ENCODE assay signal across 21 cellular contexts in the genomic region with DNA sequence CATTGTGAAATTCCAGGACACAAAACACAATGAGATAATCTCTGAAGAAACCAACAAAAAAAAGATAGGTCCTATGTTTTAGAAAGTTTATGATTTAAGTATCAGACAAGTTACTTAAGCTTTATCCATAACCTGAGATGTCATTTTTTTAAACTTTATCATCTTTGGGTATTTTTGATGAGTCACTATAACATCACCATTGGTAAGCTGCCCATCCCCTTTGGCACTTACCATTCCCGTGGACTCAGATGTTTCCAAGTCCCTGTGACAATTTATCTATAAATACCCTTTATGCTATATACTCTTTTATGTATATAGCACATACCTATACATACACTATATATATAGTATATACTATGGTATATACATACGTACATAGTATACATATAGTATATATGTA.
DNase-seq lines count a peak whose midpoint lies in the region; TF ChIP-seq lines count a peak whose summit lies in the region.
"Had no signal": no experiment of that assay in that cellular context is flagged by ENCODE, and none has a peak within 500 bp of the region (broad histone marks: within the 10 kb centered on the region; RNA-seq: fewer than 3 reads in every experiment).

No MANE protein-coding gene starts in this region.

- H3K4me3 ChIP-seq in fibroblast of mammary gland (ENCODE audit: control insufficient read depth, low read depth, low read length), result no peak overlapping the region
- H3K4me3 ChIP-seq: PC-9, SJSA1 had no signal

- TF ChIP-seq CTCF in fibroblast of mammary gland (conservative IDR thresholded peaks at IDR 0.05; ENCODE audit: control insufficient read depth, insufficient read depth, low read depth, low read length), result no peak

- DNase-seq in HPDE6-E6E7 (ENCODE audit: extremely low spot score) (peak; percentile 4), RKO (ENCODE audit: low spot score) (peak; percentile 32), fibroblast of mammary gland (ENCODE audit: low read depth) (peak; percentile 30), NCI-H1105 (lab: John Stamatoyannopoulos, UW) (no peak), GDM1 (lab: John Stamatoyannopoulos, UW) (no peak), SIG-M5 (lab: John Stamatoyannopoulos, UW) (no peak)
- no peak for DNase-seq in activated CD4-positive, CD25-positive, alpha-beta regulatory T cell treated with anti-CD3 and anti-CD28 coated beads, Interleukin-2, amount 50 U/mL, for 72 hours
- DNase-seq: BE2C; CD4-positive, CD25-positive, alpha-beta regulatory T cell; COR-L47; DMS 273 treated with DMSO at 0.1 percent for 48 hours; H7; HFFc6; NCI-H1417; NCI-H187; NCI-H2107; NCI-H226; NCI-H524 treated with DMSO at 0.1 percent for 48 hours; PC-9; T-helper 17 cell had no signal

Comparison
In these comparisons a context has a peak if more than half of its experiments do, and no peak if none do; other contexts are left out.
1. DNase-seq: peak in HPDE6-E6E7 (single experiment), RKO (single experiment) and fibroblast of mammary gland (single experiment); none in activated CD4-positive, CD25-positive, alpha-beta regulatory T cell treated with anti-CD3 and anti-CD28 coated beads, Interleukin-2, amount 50 U/mL, for 72 hours (single experiment), NCI-H1105 (single experiment), GDM1 (single experiment) and SIG-M5 (single experiment).